29 cellular contexts compared by ENCODE assay signal in genomic region chr18:63953811-63954210, GRCh38. TPM values are rescaled to one million over a fixed set of nuclear protein-coding genes. Genes with fewer than 3 reads are reported as not detected.
DNase-seq lines count a peak whose midpoint lies in the region; ATAC-seq, FAIRE-seq and TF ChIP-seq lines count a peak whose summit lies in the region.
"Had no signal": no experiment of that assay in that cellular context is flagged by ENCODE, and none has a peak within 500 bp of the region (broad histone marks: within the 10 kb centered on the region; RNA-seq: fewer than 3 reads in every experiment).

No MANE protein-coding gene starts in this region.

- ATAC-seq in HG03442 (IDR thresholded peaks at IDR 0.05; ENCODE audit: unreplicated experiment), result no peak
- ATAC-seq: activated CD4-positive, alpha-beta T cell treated with anti-CD3 and anti-CD28 coated beads for 36 hours; left colon; sciatic nerve; stimulated activated effector memory CD8-positive, alpha-beta T cell treated with anti-CD3 and anti-CD28 coated beads, Interleukin-12 subunit alpha, Interleukin-12 subunit beta, amount 100 ng/mL, for 72 hours; T-helper 17 cell; upper lobe of right lung had no signal

- FAIRE-seq in frontal cortex (lab: Jason Lieb, UNC), result no peak

- no peaks in the 10 kb centered on the region for H3K36me3 ChIP-seq in cardiac muscle cell
- no peaks in the 10 kb centered on the region for H3K36me3 ChIP-seq in right atrium auricular region
- H3K36me3 ChIP-seq: neural progenitor cell, upper lobe of right lung had no signal

- H3K27ac ChIP-seq in cardiac muscle cell, result no peak overlapping the region
- no peak overlapping the region for H3K27ac ChIP-seq in right atrium auricular region
- H3K27ac ChIP-seq: HL-60, neural progenitor cell, upper lobe of right lung had no signal

- DNase-seq in cardiac muscle cell (ENCODE audit: low read depth in 1 of 2, low spot score in 1 of 2) (peak; percentile 15 to 36), right atrium auricular region (ENCODE audit: low spot score) (no peak), MV-4-11 (lab: John Stamatoyannopoulos, UW) (peak; percentile 39), RPMI8226 (peak; percentile 18), frontal cortex (ENCODE audit: low spot score in 2 of 2) (no peak), DMS114 treated with DMSO at 0.1 percent for 48 hours (lab: John Stamatoyannopoulos, UW; ENCODE audit: unreplicated experiment) (no peak)
- DNase-seq: activated CD4-positive, alpha-beta T cell treated with anti-CD3 and anti-CD28 coated beads for 36 hours; activated CD8-positive, alpha-beta memory T cell treated with anti-CD3 and anti-CD28 coated beads for 24 hours; activated effector memory CD4-positive, alpha-beta T cell treated with Interleukin-2 at 50 U/mL for 16 hours; cerebellar nuclear complex; GOT3; hypothalamus; immature natural killer cell; Karpas-422; left colon; NCI-H2081; NCI-H526 treated with DMSO at 0.1 percent for 48 hours; SK-N-SH; stimulated activated CD4-positive, alpha-beta T cell treated with anti-CD3 and anti-CD28 coated beads, Interleukin-4, amount 100 ng/mL, for 24 hours; T-helper 17 cell; upper lobe of right lung had no signal

- no peak overlapping the region for H3K4me3 ChIP-seq in cardiac muscle cell
- H3K4me3 ChIP-seq in right atrium auricular region, result no peak overlapping the region
- H3K4me3 ChIP-seq: neural progenitor cell, upper lobe of right lung had no signal

- TF ChIP-seq CTCF in cardiac muscle cell (IDR thresholded peaks at IDR 0.05; ENCODE audit: low read depth, low read length), result no peak
- no peak for TF ChIP-seq CTCF in right atrium auricular region (IDR thresholded peaks at IDR 0.05)

- peaks cover 1% of the 10 kb centered on the region for H3K4me1 ChIP-seq in cardiac muscle cell (ENCODE audit: low read depth)
- peaks cover 0 to 8% of the 10 kb centered on the region in 2 donors for H3K4me1 ChIP-seq in right atrium auricular region
- H3K4me1 ChIP-seq: upper lobe of right lung had no signal

- H3K27me3 ChIP-seq in cardiac muscle cell (peaks cover 14% of the 10 kb centered on the region), right atrium auricular region (no peaks in the 10 kb centered on the region)

- H3K9me3 ChIP-seq in cardiac muscle cell (ENCODE audit: low read depth) (no peaks in the 10 kb centered on the region), right atrium auricular region (no peaks in the 10 kb centered on the region)
- H3K9me3 ChIP-seq: SK-N-SH, upper lobe of right lung had no signal

RNA-seq across cellular contexts. Expression of gene HMSD, which starts 4.7 kb away (rescaled TPM):
- 0.14 TPM in 1 of 2 replicates, not detected in the other for total RNA-seq in cardiac muscle cell
- polyA plus RNA-seq in cardiac muscle cell, result 3.7 TPM in 1 of 2 replicates, not detected in the other
- total RNA-seq in right atrium auricular region, result under 1 TPM in 1 of 2 donors, not detected in 1; 0.48 TPM
- not detected for total RNA-seq in frontal cortex
- total RNA-seq: OCI-LY7, posterior vena cava, T-helper 17 cell had no signal
- polyA plus RNA-seq: immature natural killer cell, SK-N-SH had no signal

RNA-seq across cellular contexts. Expression of gene SERPINB8, which starts 16.1 kb away (rescaled TPM):
- 0.56 and 0.60 TPM in 2 replicates for total RNA-seq in cardiac muscle cell
- 0.90 and 4.0 TPM in 2 replicates for polyA plus RNA-seq in cardiac muscle cell
- total RNA-seq in right atrium auricular region, result 1 to 10 TPM; 3.4 to 8.4 TPM
- total RNA-seq in frontal cortex, result 1.6 TPM

RNA-seq across cellular contexts. Expression of gene SERPINB10, which starts 46.1 kb away (rescaled TPM):
- total RNA-seq in cardiac muscle cell, result not detected in 2 replicates
- polyA plus RNA-seq in cardiac muscle cell, result not detected in 2 replicates
- under 1 TPM in 1 of 2 donors, not detected in 1; 0.47 TPM for total RNA-seq in right atrium auricular region
- total RNA-seq in frontal cortex, result 0.41 TPM
- total RNA-seq: activated CD4-positive, alpha-beta T cell treated with anti-CD3 and anti-CD28 coated beads for 36 hours; fibroblast of lung; left colon; OCI-LY7; posterior vena cava; sciatic nerve; T-helper 17 cell; upper lobe of right lung had no signal
- polyA plus RNA-seq: immature natural killer cell had no signal

Comparison
In these comparisons a context has a peak if more than half of its experiments do, and no peak if none do; other contexts are left out.
1. DNase-seq: peak in cardiac muscle cell (2 of 2), MV-4-11 (single experiment) and RPMI8226 (single experiment); none in right atrium auricular region (single experiment), frontal cortex (0 of 2) and DMS114 treated with DMSO at 0.1 percent for 48 hours (single experiment).